In the genomic region with DNA sequence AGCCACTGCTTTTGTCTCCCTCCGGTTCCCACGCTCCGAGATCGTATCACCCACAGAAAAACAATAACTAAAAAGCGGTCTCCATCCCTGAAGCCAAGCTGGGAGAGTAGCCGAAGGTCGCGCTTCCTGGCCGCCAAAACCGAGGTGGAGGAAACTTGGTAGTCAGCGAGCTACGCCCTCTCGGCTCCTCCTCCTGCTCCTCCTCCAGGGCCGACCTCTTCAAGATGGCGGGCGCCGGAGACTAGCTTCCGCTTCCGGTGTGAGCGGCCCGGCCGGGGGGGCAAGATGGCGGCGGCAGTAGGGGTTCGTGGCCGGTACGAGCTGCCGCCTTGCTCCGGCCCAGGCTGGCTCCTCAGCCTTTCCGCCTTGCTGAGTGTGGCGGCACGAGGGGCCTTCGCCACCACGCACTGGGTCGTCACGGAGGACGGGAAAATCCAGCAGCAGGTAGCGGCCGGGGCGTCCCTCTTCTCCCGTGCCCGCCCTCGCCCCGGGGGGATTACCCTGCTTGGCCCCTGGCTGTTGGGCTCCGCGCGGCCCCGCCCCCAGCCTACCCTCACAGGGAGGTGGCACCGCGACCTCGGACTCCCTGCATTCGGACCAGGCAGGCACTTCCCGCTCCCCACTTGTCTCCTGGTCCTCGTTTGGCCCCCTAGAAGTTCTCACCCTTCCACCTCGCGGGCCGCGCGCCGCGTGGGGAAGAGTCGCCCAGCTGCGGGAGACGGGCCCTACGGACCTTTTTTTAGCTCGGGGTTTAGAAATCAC, we compare ENCODE assay signal across 8 cellular contexts. TPM values are rescaled to one million over a fixed set of nuclear protein-coding genes. Genes with fewer than 3 reads are reported as not detected.
DNase-seq lines count a peak whose midpoint lies in the region; ATAC-seq and TF ChIP-seq lines count a peak whose summit lies in the region.

A gene with protein sequence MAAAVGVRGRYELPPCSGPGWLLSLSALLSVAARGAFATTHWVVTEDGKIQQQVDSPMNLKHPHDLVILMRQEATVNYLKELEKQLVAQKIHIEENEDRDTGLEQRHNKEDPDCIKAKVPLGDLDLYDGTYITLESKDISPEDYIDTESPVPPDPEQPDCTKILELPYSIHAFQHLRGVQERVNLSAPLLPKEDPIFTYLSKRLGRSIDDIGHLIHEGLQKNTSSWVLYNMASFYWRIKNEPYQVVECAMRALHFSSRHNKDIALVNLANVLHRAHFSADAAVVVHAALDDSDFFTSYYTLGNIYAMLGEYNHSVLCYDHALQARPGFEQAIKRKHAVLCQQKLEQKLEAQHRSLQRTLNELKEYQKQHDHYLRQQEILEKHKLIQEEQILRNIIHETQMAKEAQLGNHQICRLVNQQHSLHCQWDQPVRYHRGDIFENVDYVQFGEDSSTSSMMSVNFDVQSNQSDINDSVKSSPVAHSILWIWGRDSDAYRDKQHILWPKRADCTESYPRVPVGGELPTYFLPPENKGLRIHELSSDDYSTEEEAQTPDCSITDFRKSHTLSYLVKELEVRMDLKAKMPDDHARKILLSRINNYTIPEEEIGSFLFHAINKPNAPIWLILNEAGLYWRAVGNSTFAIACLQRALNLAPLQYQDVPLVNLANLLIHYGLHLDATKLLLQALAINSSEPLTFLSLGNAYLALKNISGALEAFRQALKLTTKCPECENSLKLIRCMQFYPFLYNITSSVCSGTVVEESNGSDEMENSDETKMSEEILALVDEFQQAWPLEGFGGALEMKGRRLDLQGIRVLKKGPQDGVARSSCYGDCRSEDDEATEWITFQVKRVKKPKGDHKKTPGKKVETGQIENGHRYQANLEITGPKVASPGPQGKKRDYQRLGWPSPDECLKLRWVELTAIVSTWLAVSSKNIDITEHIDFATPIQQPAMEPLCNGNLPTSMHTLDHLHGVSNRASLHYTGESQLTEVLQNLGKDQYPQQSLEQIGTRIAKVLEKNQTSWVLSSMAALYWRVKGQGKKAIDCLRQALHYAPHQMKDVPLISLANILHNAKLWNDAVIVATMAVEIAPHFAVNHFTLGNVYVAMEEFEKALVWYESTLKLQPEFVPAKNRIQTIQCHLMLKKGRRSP (plus strand): TSS at position 251 of the 762 bp plus-strand sequence. CDS start 35 bp downstream, at position 286.

- peak within 1 kb of the TSS; percentile 99 for H3K4me3 Mint-ChIP-seq in T-helper 17 cell

- peaks cover 7% of the 10 kb centered on the region for H3K4me1 ChIP-seq in prostate gland (replicated peaks)
- no peaks in the 10 kb centered on the region for H3K4me1 ChIP-seq in urinary bladder (ENCODE audit: insufficient read depth)

- H3K27ac ChIP-seq in prostate gland (peak within 1 kb of the TSS; percentile 79 to 82), urinary bladder (ENCODE audit: low read depth) (peak within 1 kb of the TSS; percentile 84)

- no peak for TF ChIP-seq CTCF in GM13977 (IDR thresholded peaks at IDR 0.05; ENCODE audit: extremely low read depth, insufficient read depth, missing control alignments)
- no peak for TF ChIP-seq CTCF in prostate gland (IDR thresholded peaks at IDR 0.05)

- H3K27me3 ChIP-seq in prostate gland (replicated peaks; ENCODE audit: insufficient read depth): no peaks in the 10 kb centered on the region

- H3K4me3 ChIP-seq in prostate gland (peak within 1 kb of the TSS; percentile 93), urinary bladder (ENCODE audit: low read depth, low read length) (peak within 1 kb of the TSS; percentile 93)

- H3K9me3 ChIP-seq in T-helper 17 cell (ENCODE audit: control insufficient read depth, low read length, poor library complexity, severe bottlenecking): no peaks in the 10 kb centered on the region
- no peaks in the 10 kb centered on the region for H3K9me3 ChIP-seq in prostate gland

- peak; percentile 66 for TF ChIP-seq POLR2A in prostate gland (IDR thresholded peaks at IDR 0.05)

- peak; percentile 92 for ATAC-seq in HG02884 (IDR thresholded peaks at IDR 0.05; ENCODE audit: unreplicated experiment)
- ATAC-seq in T-helper 17 cell: peak; percentile 97
- ATAC-seq in left ventricle myocardium superior: peak; percentile 99

- H3K36me3 Mint-ChIP-seq in T-helper 17 cell (ENCODE audit: low read depth): no peaks in the 10 kb centered on the region

- peak within 1 kb of the TSS; percentile 95 for H3K27ac Mint-ChIP-seq in T-helper 17 cell

- peaks cover 29% of the 10 kb centered on the region for H3K4me1 Mint-ChIP-seq in T-helper 17 cell

- no peaks in the 10 kb centered on the region for H3K36me3 ChIP-seq in prostate gland
- no peaks in the 10 kb centered on the region for H3K36me3 ChIP-seq in urinary bladder (ENCODE audit: insufficient read depth)

- under 1% methylated on average over 58 of the region's 66 CpGs for WGBS in prostate gland
- WGBS in urinary bladder: under 1% methylated on average over 66 of the region's 66 CpGs

- in situ Hi-C loops in GM13977 (cut with MboI; ENCODE audit: low pct_unique_long_range_greater_than_20kb, low sequenced_read_pairs, unreplicated experiment): no loop called here

- intact Hi-C loops in left ventricle myocardium superior (cut with micrococcal nuclease) (no loop called here), prostate gland (cut with DNase I) (no loop called here)

- no peaks in the 10 kb centered on the region for H3K27me3 Mint-ChIP-seq in T-helper 17 cell

- DNase-seq in GM13977 (ENCODE audit: low spot score): peak; percentile 90
- peak; percentile 80 for DNase-seq in NCI-H1694 (lab: John Stamatoyannopoulos, UW)
- peak; percentile 85 to 89 (median 89) for DNase-seq in T-helper 17 cell
- peak; percentile 47 to 95 (median 88) for DNase-seq in amygdala (lab: John Stamatoyannopoulos, UW)
- peak; percentile 96 for DNase-seq in left ventricle myocardium superior
- peak; percentile 91 for DNase-seq in prostate gland (ENCODE audit: low spot score)

RNA-seq across cellular contexts. Expression of the gene that starts here (rescaled TPM):
- total RNA-seq in T-helper 17 cell (10 to 100 TPM; 95.4 to 98.0 TPM), left ventricle myocardium superior (29.7 TPM), prostate gland (10 to 100 TPM; 71.4 to 87.3 TPM), urinary bladder (222 TPM)
- 33.7 TPM for polyA plus RNA-seq in urinary bladder

Comparison
In these comparisons a context has a peak if more than half of its experiments do, and no peak if none do; other contexts are left out.
1. Peak in every context shown above with its lines: DNase-seq, ATAC-seq, H3K4me3 ChIP-seq and H3K27ac ChIP-seq.